1 cellular context compared by ENCODE assay signal in the genomic region with DNA sequence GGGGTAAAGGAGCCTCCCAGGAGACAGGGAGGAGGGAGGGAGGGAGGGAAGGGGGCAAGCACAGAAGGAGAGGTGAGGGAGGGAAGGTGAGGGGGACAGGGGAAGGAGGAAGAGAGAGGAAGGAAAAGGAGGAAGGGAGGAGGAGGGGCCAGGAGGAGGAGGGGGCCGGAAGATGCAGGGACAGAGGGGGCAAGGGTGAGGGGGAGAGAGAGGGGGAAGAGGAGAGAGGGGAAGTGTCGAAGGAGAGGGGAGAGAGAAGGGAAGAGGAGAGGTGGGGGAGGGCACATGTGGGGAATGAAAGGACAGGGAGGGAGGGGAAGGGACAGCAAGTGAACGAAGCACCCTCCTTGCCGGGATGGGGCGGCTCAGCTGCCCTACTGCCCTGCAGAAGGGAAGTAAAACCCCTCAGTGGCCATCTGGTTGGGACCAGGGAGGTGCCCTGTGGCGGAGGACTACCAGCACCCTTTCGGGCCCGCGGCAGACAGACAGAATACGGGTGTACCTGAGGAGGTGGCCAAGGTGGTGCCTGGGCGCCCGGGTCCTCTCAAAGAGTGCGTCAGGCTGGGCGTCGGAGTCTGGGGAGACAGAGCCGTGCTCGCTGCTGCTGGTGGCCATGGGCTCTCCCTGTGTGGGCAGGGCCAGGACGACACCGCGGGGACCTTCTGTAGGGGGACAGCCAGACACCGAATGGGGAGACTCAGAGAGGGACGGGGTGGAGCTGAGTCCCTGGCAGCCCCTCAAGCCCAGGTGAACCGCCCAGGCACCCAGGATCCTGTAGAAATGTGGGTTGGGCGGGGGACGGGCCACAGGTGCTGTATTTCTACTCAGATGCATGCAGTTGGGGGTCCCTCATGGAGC.
TF ChIP-seq lines count a peak whose summit lies in the region.

No MANE protein-coding gene starts in this region.

TF ChIP-seq in IMR-90, 13 proteins besides CTCF, POLR2A, EP300 and RAD21:
- TF ChIP-seq NFE2L2 (IDR thresholded peaks at IDR 0.05; ENCODE audit: low read depth, low read length) (no peak), MXI1 (IDR thresholded peaks at IDR 0.05; ENCODE audit: borderline replicate concordance, low read depth, low read length) (no peak), FOS (IDR thresholded peaks at IDR 0.05; ENCODE audit: low read depth, low read length) (no peak), CEBPB (IDR thresholded peaks at IDR 0.05; ENCODE audit: low read depth, low read length) (no peak), RCOR1 (IDR thresholded peaks at IDR 0.05; ENCODE audit: insufficient replicate concordance, low read length) (no peak)
- TF ChIP-seq, protein P1, sequence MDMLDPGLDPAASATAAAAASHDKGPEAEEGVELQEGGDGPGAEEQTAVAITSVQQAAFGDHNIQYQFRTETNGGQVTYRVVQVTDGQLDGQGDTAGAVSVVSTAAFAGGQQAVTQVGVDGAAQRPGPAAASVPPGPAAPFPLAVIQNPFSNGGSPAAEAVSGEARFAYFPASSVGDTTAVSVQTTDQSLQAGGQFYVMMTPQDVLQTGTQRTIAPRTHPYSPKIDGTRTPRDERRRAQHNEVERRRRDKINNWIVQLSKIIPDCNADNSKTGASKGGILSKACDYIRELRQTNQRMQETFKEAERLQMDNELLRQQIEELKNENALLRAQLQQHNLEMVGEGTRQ (IDR thresholded peaks at IDR 0.05; ENCODE audit: low read depth, low read length) = no peak
- TF ChIP-seq, protein P2, sequence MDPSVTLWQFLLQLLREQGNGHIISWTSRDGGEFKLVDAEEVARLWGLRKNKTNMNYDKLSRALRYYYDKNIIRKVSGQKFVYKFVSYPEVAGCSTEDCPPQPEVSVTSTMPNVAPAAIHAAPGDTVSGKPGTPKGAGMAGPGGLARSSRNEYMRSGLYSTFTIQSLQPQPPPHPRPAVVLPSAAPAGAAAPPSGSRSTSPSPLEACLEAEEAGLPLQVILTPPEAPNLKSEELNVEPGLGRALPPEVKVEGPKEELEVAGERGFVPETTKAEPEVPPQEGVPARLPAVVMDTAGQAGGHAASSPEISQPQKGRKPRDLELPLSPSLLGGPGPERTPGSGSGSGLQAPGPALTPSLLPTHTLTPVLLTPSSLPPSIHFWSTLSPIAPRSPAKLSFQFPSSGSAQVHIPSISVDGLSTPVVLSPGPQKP (IDR thresholded peaks at IDR 0.05; ENCODE audit: borderline replicate concordance, low read depth, low read length) = no peak
